In genomic region chr13:101451641-101452040, GRCh38 we compare ENCODE assay signal across 24 cellular contexts. TPM values are rescaled to one million over a fixed set of nuclear protein-coding genes. Genes with fewer than 3 reads are reported as not detected.
DNase-seq lines count a peak whose midpoint lies in the region; ATAC-seq and TF ChIP-seq lines count a peak whose summit lies in the region.
"Had no signal": no experiment of that assay in that cellular context is flagged by ENCODE, and none has a peak within 500 bp of the region (broad histone marks: within the 10 kb centered on the region; RNA-seq: fewer than 3 reads in every experiment).

No MANE protein-coding gene starts in this region.

- H3K9ac ChIP-seq in HCT116 (ENCODE audit: low read length): no peak overlapping the region
- no peak overlapping the region for H3K9ac ChIP-seq in fibroblast of lung (ENCODE audit: insufficient read depth, low read length)
- H3K9ac ChIP-seq: neural progenitor cell had no signal

- peaks cover 19% of the 10 kb centered on the region for H3K27me3 Mint-ChIP-seq in activated CD8-positive, alpha-beta T cell treated with anti-CD3 and anti-CD28 coated beads for 36 hours

- no peaks in the 10 kb centered on the region for H3K36me3 ChIP-seq in HCT116 (ENCODE audit: control insufficient read depth in 1 of 2, insufficient read depth in 2 of 2, low read length in 2 of 2)
- H3K36me3 ChIP-seq in RWPE2 (ENCODE audit: low read depth): no peaks in the 10 kb centered on the region; the same call in 1 of the 2 replicates
- no peaks in the 10 kb centered on the region for H3K36me3 ChIP-seq in fibroblast of lung (ENCODE audit: control insufficient read depth, insufficient read depth, low read length)
- H3K36me3 ChIP-seq in thoracic aorta: no peaks in the 10 kb centered on the region
- no peaks in the 10 kb centered on the region for H3K36me3 ChIP-seq in BE2C
- H3K36me3 ChIP-seq: neural progenitor cell, right lobe of liver, tibial nerve had no signal

- H3K4me1 Mint-ChIP-seq in activated CD8-positive, alpha-beta T cell treated with anti-CD3 and anti-CD28 coated beads for 36 hours (ENCODE audit: low read depth): no peaks in the 10 kb centered on the region

- H3K4me3 ChIP-seq in HCT116 (replicated peaks in 1 of 2; ENCODE audit: low read depth in 1 of 2, low read length in 2 of 2): no peak overlapping the region
- H3K4me3 ChIP-seq in RWPE2 (ENCODE audit: severe bottlenecking): no peak overlapping the region
- H3K4me3 ChIP-seq in fibroblast of lung (replicated peaks in 1 of 4; ENCODE audit: control extremely low read depth in 1 of 4, insufficient read depth in 1 of 4, low read depth in 3 of 4, low read length in 4 of 4): no peak overlapping the region
- no peak overlapping the region for H3K4me3 ChIP-seq in thoracic aorta
- no peak overlapping the region for H3K4me3 ChIP-seq in BE2C (ENCODE audit: low read depth, low read length)
- H3K4me3 ChIP-seq: neural progenitor cell, right lobe of liver had no signal

- ATAC-seq in HCT116 (no peak), RWPE2 (ENCODE audit: low read depth) (no peak), thoracic aorta (ENCODE audit: insufficient number of reproducible peaks, low FRiP score, low read depth) (no peak)
- no peak for ATAC-seq in activated CD8-positive, alpha-beta T cell treated with anti-CD3 and anti-CD28 coated beads for 36 hours
- ATAC-seq: activated CD8-positive, alpha-beta memory T cell treated with anti-CD3 and anti-CD28 coated beads, Interleukin-2, amount 10 ng/mL, durations not matched to agents 7 days and 5 days; activated naive CD8-positive, alpha-beta T cell treated with anti-CD3 and anti-CD28 coated beads, Interleukin-2, amount 50 U/mL, for 24 hours; activated T-cell treated with anti-CD3 and anti-CD28 coated beads, Interleukin-2, amount 50 U/mL, for 4 hours had no signal

- no TSS peak for BruUV-seq in HCT116 (replicated peaks; lab: Mats Ljungman, UMichigan)

- no peaks in the 10 kb centered on the region for H3K36me3 Mint-ChIP-seq in activated CD8-positive, alpha-beta T cell treated with anti-CD3 and anti-CD28 coated beads for 36 hours (ENCODE audit: low read depth)
- H3K36me3 Mint-ChIP-seq: activated CD8-positive, alpha-beta memory T cell treated with anti-CD3 and anti-CD28 coated beads, Interleukin-2, amount 10 ng/mL, durations not matched to agents 7 days and 5 days; memory B cell; neural progenitor cell had no signal

- CTCF ChIA-PET in HCT116 (lab: Charles Lee): no interaction called here
- CTCF ChIA-PET in activated CD8-positive, alpha-beta T cell treated with anti-CD3 and anti-CD28 coated beads for 36 hours (lab: Charles Lee): no interaction called here

- H3K79me2 ChIP-seq in HCT116 (ENCODE audit: insufficient read depth, low read length): no peaks in the 10 kb centered on the region
- H3K79me2 ChIP-seq in fibroblast of lung (ENCODE audit: control insufficient read depth, insufficient read depth, low read length): peaks cover 12% of the 10 kb centered on the region

- H2AFZ ChIP-seq in HCT116 (ENCODE audit: low read depth, low read length, poor library complexity, severe bottlenecking) (no peak overlapping the region), fibroblast of lung (ENCODE audit: low read length) (no peak overlapping the region)
- H2AFZ ChIP-seq: neural progenitor cell had no signal

- no peak for TF ChIP-seq RAD21 in HCT116 (IDR thresholded peaks at IDR 0.05; ENCODE audit: low read depth)

- H3K27ac ChIP-seq in HCT116 (ENCODE audit: low read depth, low read length) (peak overlapping the region; percentile 79; the same call in 1 of the 2 replicates), RWPE2 (ENCODE audit: poor library complexity, severe bottlenecking) (peak overlapping the region; percentile 98), fibroblast of lung (ENCODE audit: insufficient read depth, low read length) (no peak overlapping the region), thoracic aorta (peak overlapping the region; percentile 84 to 90)
- H3K27ac ChIP-seq: C4-2B, neural progenitor cell, right lobe of liver had no signal

- H3K9me3 ChIP-seq in HCT116 (ENCODE audit: control insufficient read depth in 1 of 2, insufficient read depth in 1 of 2, low read depth in 1 of 2, low read length in 2 of 2): peaks cover 0 to 9% of the 10 kb centered on the region in 2 experiments; a peak in 2 of 4 replicates
- H3K9me3 ChIP-seq in RWPE2 (ENCODE audit: severe bottlenecking): no peaks in the 10 kb centered on the region
- no peaks in the 10 kb centered on the region for H3K9me3 ChIP-seq in fibroblast of lung (ENCODE audit: control insufficient read depth, insufficient read depth, low read depth, low read length)
- H3K9me3 ChIP-seq in thoracic aorta: no peaks in the 10 kb centered on the region
- H3K9me3 ChIP-seq in BE2C: no peaks in the 10 kb centered on the region
- H3K9me3 ChIP-seq: Caco-2, right lobe of liver, tibial nerve had no signal

- no peaks in the 10 kb centered on the region for H4K20me1 ChIP-seq in HCT116 (ENCODE audit: insufficient read depth)
- no peaks in the 10 kb centered on the region for H4K20me1 ChIP-seq in fibroblast of lung (ENCODE audit: control insufficient read depth, extremely low read depth, insufficient read depth, low read length)

- H3K4me1 ChIP-seq in HCT116 (ENCODE audit: control insufficient read depth in 1 of 2, insufficient read depth in 2 of 2, low read length in 2 of 2) (peaks cover 18 to 42% of the 10 kb centered on the region in 2 experiments), RWPE2 (ENCODE audit: insufficient read depth, poor library complexity, severe bottlenecking) (peaks cover 65% of the 10 kb centered on the region), fibroblast of lung (ENCODE audit: control insufficient read depth, extremely low read depth, insufficient read depth, low read length) (peaks cover 27% of the 10 kb centered on the region), thoracic aorta (ENCODE audit: control insufficient read depth in 1 of 2, low read depth in 2 of 2) (peaks cover 21 to 40% of the 10 kb centered on the region in 2 donors), BE2C (no peaks in the 10 kb centered on the region)
- H3K4me1 ChIP-seq: Caco-2, neural progenitor cell had no signal

- no peaks in the 10 kb centered on the region for H3K9me3 Mint-ChIP-seq in activated CD8-positive, alpha-beta T cell treated with anti-CD3 and anti-CD28 coated beads for 36 hours
- H3K9me3 Mint-ChIP-seq: activated B cell treated with CpG ODN at 0.5 μM for 24 hours; activated naive CD8-positive, alpha-beta T cell treated with anti-CD3 and anti-CD28 coated beads, Interleukin-2, amount 50 U/mL, for 24 hours; activated T-cell treated with anti-CD3 and anti-CD28 coated beads, Interleukin-2, amount 50 U/mL, for 4 hours; memory B cell; neural progenitor cell had no signal

- intact Hi-C loops in HCT116 (cut with micrococcal nuclease): no loop called here
- intact Hi-C loops in activated CD8-positive, alpha-beta T cell treated with anti-CD3 and anti-CD28 coated beads for 36 hours (cut with micrococcal nuclease): no loop called here

- H3K4me3 Mint-ChIP-seq in activated CD8-positive, alpha-beta T cell treated with anti-CD3 and anti-CD28 coated beads for 36 hours: no peak overlapping the region
- H3K4me3 Mint-ChIP-seq: activated B cell treated with CpG ODN at 0.5 μM for 24 hours; activated CD8-positive, alpha-beta memory T cell treated with anti-CD3 and anti-CD28 coated beads, Interleukin-2, amount 10 ng/mL, durations not matched to agents 7 days and 5 days; activated naive CD8-positive, alpha-beta T cell treated with anti-CD3 and anti-CD28 coated beads, Interleukin-2, amount 50 U/mL, for 24 hours; activated T-cell treated with anti-CD3 and anti-CD28 coated beads, Interleukin-2, amount 50 U/mL, for 4 hours; memory B cell; neural progenitor cell had no signal

- H3K9me2 ChIP-seq in HCT116 (ENCODE audit: insufficient read depth): no peaks in the 10 kb centered on the region

- RAD21 ChIA-PET in HCT116 (lab: Charles Lee; ENCODE audit: low non-redundant PET in 1 of 2, low total read pairs in 2 of 2, uncharacterized antibody in 2 of 2, unreplicated experiment in 2 of 2): no interaction called here

- TF ChIP-seq POLR2A in HCT116 (IDR thresholded peaks at IDR 0.05; ENCODE audit: borderline replicate concordance, extremely low read depth, insufficient read depth, insufficient read length): no peak

- no peak overlapping the region for H3K4me2 ChIP-seq in HCT116 (ENCODE audit: low read length)
- H3K4me2 ChIP-seq in fibroblast of lung (ENCODE audit: extremely low read depth, insufficient read depth, low read length): no peak overlapping the region
- H3K4me2 ChIP-seq: neural progenitor cell had no signal

- DNase-seq in HCT116 (ENCODE audit: low read depth, low spot score) (no peak), RWPE2 (ENCODE audit: low spot score) (no peak), fibroblast of lung (ENCODE audit: low read depth in 2 of 2) (peak; percentile 6 to 70), thoracic aorta (ENCODE audit: low spot score) (no peak), BE2C (no peak), NCI-H1694 treated with DMSO at 0.1 percent for 48 hours (lab: John Stamatoyannopoulos, UW) (no peak)
- DNase-seq in activated CD8-positive, alpha-beta T cell treated with anti-CD3 and anti-CD28 coated beads for 36 hours: no peak
- DNase-seq: activated B cell treated with CpG ODN at 0.5 μM for 24 hours; activated CD8-positive, alpha-beta memory T cell treated with anti-CD3 and anti-CD28 coated beads, Interleukin-2, amount 10 ng/mL, durations not matched to agents 7 days and 5 days; activated naive CD8-positive, alpha-beta T cell treated with anti-CD3 and anti-CD28 coated beads, Interleukin-2, amount 50 U/mL, for 24 hours; activated T-cell treated with anti-CD3 and anti-CD28 coated beads, Interleukin-2, amount 50 U/mL, for 4 hours; Caco-2; DMS79 treated with DMSO at 0.1 percent for 48 hours; NCI-H1694; NCI-H774; posterior cingulate gyrus; right lobe of liver; stimulated activated CD4-positive, alpha-beta T cell treated with anti-CD3 and anti-CD28 coated beads, Interleukin-12 subunit alpha, Interleukin-12 subunit beta, amount 100 ng/mL, for 4 hours; stimulated activated CD4-positive, alpha-beta T cell treated with anti-CD3 and anti-CD28 coated beads, Interleukin-4, amount 100 ng/mL, for 1 hour; T-helper 1 cell had no signal

- TF ChIP-seq CTCF in HCT116 (IDR thresholded peaks at IDR 0.05 in 2 of 3, conservative IDR thresholded peaks at IDR 0.05 in 1 of 3; ENCODE audit: borderline replicate concordance in 1 of 3, insufficient read depth in 1 of 3, low read depth in 2 of 3, low read length in 2 of 3) (no peak), RWPE2 (IDR thresholded peaks at IDR 0.05; ENCODE audit: poor library complexity, severe bottlenecking) (no peak), fibroblast of lung (conservative IDR thresholded peaks at IDR 0.05 in 1 of 2, IDR thresholded peaks at IDR 0.05 in 1 of 2; ENCODE audit: low read depth in 1 of 2, low read length in 2 of 2) (no peak), thoracic aorta (IDR thresholded peaks at IDR 0.05) (no peak), BE2C (IDR thresholded peaks at IDR 0.05; ENCODE audit: low read depth, low read length) (no peak)
- TF ChIP-seq CTCF in activated CD8-positive, alpha-beta T cell treated with anti-CD3 and anti-CD28 coated beads for 36 hours (IDR thresholded peaks at IDR 0.05): no peak

- H3K27ac Mint-ChIP-seq in activated CD8-positive, alpha-beta T cell treated with anti-CD3 and anti-CD28 coated beads for 36 hours: no peak overlapping the region
- H3K27ac Mint-ChIP-seq: activated B cell treated with CpG ODN at 0.5 μM for 24 hours; activated CD8-positive, alpha-beta memory T cell treated with anti-CD3 and anti-CD28 coated beads, Interleukin-2, amount 10 ng/mL, durations not matched to agents 7 days and 5 days; activated naive CD8-positive, alpha-beta T cell treated with anti-CD3 and anti-CD28 coated beads, Interleukin-2, amount 50 U/mL, for 24 hours; memory B cell; neural progenitor cell had no signal

- POLR2A ChIA-PET in HCT116 (lab: Charles Lee): no interaction called here
- POLR2A ChIA-PET in activated CD8-positive, alpha-beta T cell treated with anti-CD3 and anti-CD28 coated beads for 36 hours (lab: Charles Lee): no interaction called here

- no peaks in the 10 kb centered on the region for H3K27me3 ChIP-seq in HCT116 (ENCODE audit: insufficient read depth, low read length)
- no peaks in the 10 kb centered on the region for H3K27me3 ChIP-seq in RWPE2 (ENCODE audit: insufficient read depth, poor library complexity, severe bottlenecking)
- H3K27me3 ChIP-seq in fibroblast of lung (ENCODE audit: control insufficient read depth, insufficient read depth, low read length): no peaks in the 10 kb centered on the region
- no peaks in the 10 kb centered on the region for H3K27me3 ChIP-seq in thoracic aorta (replicated peaks; ENCODE audit: insufficient read depth)
- H3K27me3 ChIP-seq in BE2C: peaks cover 19% of the 10 kb centered on the region
- H3K27me3 ChIP-seq: neural progenitor cell, tibial nerve had no signal

RNA-seq across cellular contexts. Expression of gene ITGBL1, which starts 0.8 kb away (rescaled TPM):
- total RNA-seq in HCT116 (2021; ENCODE audit: unreplicated experiment): 0.66 TPM
- polyA plus RNA-seq in HCT116 (2012): 0.65 and 0.69 TPM in 2 replicates
- 19.0 and 45.1 TPM in 2 replicates for total RNA-seq in fibroblast of lung
- 87.4 and 137 TPM in 2 replicates for polyA plus RNA-seq in fibroblast of lung
- polyA plus RNA-seq in fibroblast of lung (2012): 52.6 and 83.8 TPM in 2 replicates
- polyA minus RNA-seq in fibroblast of lung (ENCODE audit: low replicate concordance): 21.0 and 23.8 TPM in 2 replicates
- total RNA-seq in thoracic aorta: 100 to 1,000 TPM; 179 to 224 TPM
- polyA plus RNA-seq in BE2C (2012; ENCODE audit: insufficient read depth, insufficient read length, low read depth): not detected
- total RNA-seq in activated CD8-positive, alpha-beta T cell treated with anti-CD3 and anti-CD28 coated beads for 36 hours: not detected
- total RNA-seq: activated B cell treated with CpG ODN at 0.5 μM for 24 hours, Caco-2 had no signal

RNA-seq across cellular contexts. Expression of gene NALCN, which starts 35.3 kb away (rescaled TPM):
- total RNA-seq in HCT116 (2021; ENCODE audit: unreplicated experiment): not detected
- 0.01 TPM in 1 of 2 replicates, not detected in the other for polyA plus RNA-seq in HCT116 (2012)
- total RNA-seq in fibroblast of lung: 0.77 and 1.5 TPM in 2 replicates
- polyA plus RNA-seq in fibroblast of lung: 1.9 and 2.7 TPM in 2 replicates
- polyA plus RNA-seq in fibroblast of lung (2012): 1.2 and 1.5 TPM in 2 replicates
- 0.22 and 1.2 TPM in 2 replicates for polyA minus RNA-seq in fibroblast of lung (ENCODE audit: low replicate concordance)
- 10 to 100 TPM; 26.9 to 28.6 TPM for total RNA-seq in thoracic aorta
- polyA plus RNA-seq in BE2C (2012; ENCODE audit: insufficient read depth, insufficient read length, low read depth): not detected
- total RNA-seq in activated CD8-positive, alpha-beta T cell treated with anti-CD3 and anti-CD28 coated beads for 36 hours: not detected
- total RNA-seq: activated B cell treated with CpG ODN at 0.5 μM for 24 hours; activated CD8-positive, alpha-beta memory T cell treated with anti-CD3 and anti-CD28 coated beads, Interleukin-2, amount 10 ng/mL, durations not matched to agents 7 days and 5 days; activated T-cell treated with anti-CD3 and anti-CD28 coated beads, Interleukin-2, amount 50 U/mL, for 4 hours; Caco-2 had no signal

Comparison
In these comparisons a context has a peak if more than half of its experiments do, and no peak if none do; other contexts are left out.
1. DNase-seq: peak in fibroblast of lung (2 of 2); none in HCT116 (single experiment), RWPE2 (single experiment), thoracic aorta (single experiment), BE2C (single experiment), NCI-H1694 treated with DMSO at 0.1 percent for 48 hours (single experiment) and activated CD8-positive, alpha-beta T cell treated with anti-CD3 and anti-CD28 coated beads for 36 hours (single experiment).
2. RNA of gene ITGBL1, which starts 0.8 kb away (total RNA-seq): 179 to 224 TPM in thoracic aorta and 19.0 to 45.1 TPM in fibroblast of lung; 0.66 TPM in HCT116 (single experiment) and not detected in activated CD8-positive, alpha-beta T cell treated with anti-CD3 and anti-CD28 coated beads for 36 hours; every median in the first group is over 10 times any median in the second.
3. RNA of gene NALCN, which starts 35.3 kb away (total RNA-seq): 26.9 to 28.6 TPM in thoracic aorta; 0.77 to 1.5 TPM in fibroblast of lung, not detected in HCT116 (single experiment) and not detected in activated CD8-positive, alpha-beta T cell treated with anti-CD3 and anti-CD28 coated beads for 36 hours; every median in the first group is over 10 times any median in the second.